Comparison of ENCODE assay signal across 14 cellular contexts in genomic region chr3:39143051-39143885, GRCh38. TPM values are rescaled to one million over a fixed set of nuclear protein-coding genes. Genes with fewer than 3 reads are reported as not detected.
DNase-seq lines count a peak whose midpoint lies in the region; ATAC-seq and TF ChIP-seq lines count a peak whose summit lies in the region.
"Had no signal": no experiment of that assay in that cellular context is flagged by ENCODE, and none has a peak within 500 bp of the region (broad histone marks: within the 10 kb centered on the region; RNA-seq: fewer than 3 reads in every experiment).

No MANE protein-coding gene starts in this region.

- H3K4me3 Mint-ChIP-seq in activated T-cell treated with anti-CD3 and anti-CD28 coated beads, Interleukin-2, amount 50 U/mL, for 72 hours: no peak overlapping the region
- H3K4me3 Mint-ChIP-seq in stimulated activated memory B cell treated with anti-CD40 and anti-IgM and Interleukin-4, amounts not matched to agents 10 μg/mL and 1 μg/mL and 100 μg/mL, for 72 hours: no peak overlapping the region
- H3K4me3 Mint-ChIP-seq: activated CD4-positive, alpha-beta T cell treated with anti-CD3 and anti-CD28 coated beads, Interleukin-2, amount 10 ng/mL, durations not matched to agents 24 days and 14 days; activated naive CD8-positive, alpha-beta T cell treated with anti-CD3 and anti-CD28 coated beads, Interleukin-2, amount 10 ng/mL, durations not matched to agents 7 days and 5 days; T-helper 1 cell treated with Interleukin-12 subunit alpha and Interleukin-12 subunit beta and Interleukin-4 antibody, amounts not matched to agents 30 μg/mL and 1 μg/mL, for 36 hours had no signal

- ATAC-seq in activated T-cell treated with anti-CD3 and anti-CD28 coated beads, Interleukin-2, amount 50 U/mL, for 72 hours (replicated peaks in 1 of 2): no peak
- ATAC-seq in stimulated activated memory B cell treated with anti-CD40 and anti-IgM and Interleukin-4, amounts not matched to agents 10 μg/mL and 1 μg/mL and 100 μg/mL, for 72 hours: no peak
- ATAC-seq in GM18867 (IDR thresholded peaks at IDR 0.05; ENCODE audit: unreplicated experiment): no peak

- H3K9me3 Mint-ChIP-seq in activated T-cell treated with anti-CD3 and anti-CD28 coated beads, Interleukin-2, amount 50 U/mL, for 72 hours: no peaks in the 10 kb centered on the region
- H3K9me3 Mint-ChIP-seq in stimulated activated memory B cell treated with anti-CD40 and anti-IgM and Interleukin-4, amounts not matched to agents 10 μg/mL and 1 μg/mL and 100 μg/mL, for 72 hours: no peaks in the 10 kb centered on the region
- H3K9me3 Mint-ChIP-seq: activated CD4-positive, alpha-beta T cell treated with anti-CD3 and anti-CD28 coated beads, Interleukin-2, amount 10 ng/mL, durations not matched to agents 24 days and 14 days; activated naive CD8-positive, alpha-beta T cell treated with anti-CD3 and anti-CD28 coated beads, Interleukin-2, amount 10 ng/mL, durations not matched to agents 7 days and 5 days; T-helper 1 cell treated with Interleukin-12 subunit alpha and Interleukin-12 subunit beta and Interleukin-4 antibody, amounts not matched to agents 30 μg/mL and 1 μg/mL, for 36 hours had no signal

- DNase-seq in activated T-cell treated with anti-CD3 and anti-CD28 coated beads, Interleukin-2, amount 50 U/mL, for 1 hour: peak; percentile 38
- DNase-seq in activated T-cell treated with anti-CD3 and anti-CD28 coated beads, Interleukin-2, amount 50 U/mL, for 72 hours: no peak
- DNase-seq in mesenteric fat pad (ENCODE audit: low spot score) (peak; percentile 77), SHP77 (lab: John Stamatoyannopoulos, UW) (no peak), NCI-H69 (lab: John Stamatoyannopoulos, UW) (no peak)
- DNase-seq: activated CD4-positive, alpha-beta T cell treated with anti-CD3 and anti-CD28 coated beads, Interleukin-2, amount 10 ng/mL, durations not matched to agents 24 days and 14 days; activated naive CD8-positive, alpha-beta T cell treated with anti-CD3 and anti-CD28 coated beads, Interleukin-2, amount 10 ng/mL, durations not matched to agents 7 days and 5 days; DMS153; NCI-H1436 had no signal

- H3K4me1 Mint-ChIP-seq in activated T-cell treated with anti-CD3 and anti-CD28 coated beads, Interleukin-2, amount 50 U/mL, for 72 hours (ENCODE audit: low read depth): peaks cover 67% of the 10 kb centered on the region
- peaks cover 79% of the 10 kb centered on the region for H3K4me1 Mint-ChIP-seq in stimulated activated memory B cell treated with anti-CD40 and anti-IgM and Interleukin-4, amounts not matched to agents 10 μg/mL and 1 μg/mL and 100 μg/mL, for 72 hours

- H3K27ac Mint-ChIP-seq in activated T-cell treated with anti-CD3 and anti-CD28 coated beads, Interleukin-2, amount 50 U/mL, for 72 hours: no peak overlapping the region
- H3K27ac Mint-ChIP-seq in stimulated activated memory B cell treated with anti-CD40 and anti-IgM and Interleukin-4, amounts not matched to agents 10 μg/mL and 1 μg/mL and 100 μg/mL, for 72 hours: peak overlapping the region; percentile 77
- H3K27ac Mint-ChIP-seq: activated CD4-positive, alpha-beta T cell treated with anti-CD3 and anti-CD28 coated beads, Interleukin-2, amount 10 ng/mL, durations not matched to agents 24 days and 14 days; activated naive CD8-positive, alpha-beta T cell treated with anti-CD3 and anti-CD28 coated beads, Interleukin-2, amount 10 ng/mL, durations not matched to agents 7 days and 5 days; T-helper 1 cell treated with Interleukin-12 subunit alpha and Interleukin-12 subunit beta and Interleukin-4 antibody, amounts not matched to agents 30 μg/mL and 1 μg/mL, for 36 hours had no signal

- H3K36me3 Mint-ChIP-seq in activated T-cell treated with anti-CD3 and anti-CD28 coated beads, Interleukin-2, amount 50 U/mL, for 72 hours (ENCODE audit: insufficient read depth in 2 of 2): peaks cover 15 to 33% of the 10 kb centered on the region in 2 donors
- H3K36me3 Mint-ChIP-seq in stimulated activated memory B cell treated with anti-CD40 and anti-IgM and Interleukin-4, amounts not matched to agents 10 μg/mL and 1 μg/mL and 100 μg/mL, for 72 hours: peaks cover 49% of the 10 kb centered on the region

- peak overlapping the region; percentile 99 for H3K27ac ChIP-seq in VCaP

- H3K27me3 Mint-ChIP-seq in activated T-cell treated with anti-CD3 and anti-CD28 coated beads, Interleukin-2, amount 50 U/mL, for 72 hours (ENCODE audit: low read depth): no peaks in the 10 kb centered on the region
- H3K27me3 Mint-ChIP-seq in stimulated activated memory B cell treated with anti-CD40 and anti-IgM and Interleukin-4, amounts not matched to agents 10 μg/mL and 1 μg/mL and 100 μg/mL, for 72 hours: no peaks in the 10 kb centered on the region
- H3K27me3 Mint-ChIP-seq: activated CD4-positive, alpha-beta T cell treated with anti-CD3 and anti-CD28 coated beads, Interleukin-2, amount 10 ng/mL, durations not matched to agents 24 days and 14 days; activated naive CD8-positive, alpha-beta T cell treated with anti-CD3 and anti-CD28 coated beads, Interleukin-2, amount 10 ng/mL, durations not matched to agents 7 days and 5 days had no signal

- TF ChIP-seq CTCF in VCaP (conservative IDR thresholded peaks at IDR 0.05): no peak

RNA-seq across cellular contexts. Expression of gene CSRNP1, which starts 10.1 kb away (rescaled TPM):
- total RNA-seq in activated T-cell treated with anti-CD3 and anti-CD28 coated beads, Interleukin-2, amount 50 U/mL, for 72 hours: 10 to 100 TPM; 68.7 to 81.3 TPM
- total RNA-seq in mesenteric fat pad: 130 TPM

RNA-seq across cellular contexts. Expression of gene TTC21A, which starts 35.8 kb away (rescaled TPM):
- 1 to 10 TPM; 2.0 to 2.2 TPM for total RNA-seq in activated T-cell treated with anti-CD3 and anti-CD28 coated beads, Interleukin-2, amount 50 U/mL, for 72 hours
- total RNA-seq in mesenteric fat pad: 3.1 TPM

RNA-seq across cellular contexts. Expression of gene GORASP1, which starts 35.8 kb away (rescaled TPM):
- 10 to 100 TPM; 20.0 to 24.5 TPM for total RNA-seq in activated T-cell treated with anti-CD3 and anti-CD28 coated beads, Interleukin-2, amount 50 U/mL, for 72 hours
- total RNA-seq in mesenteric fat pad: 58.7 TPM

RNA-seq across cellular contexts. Expression of gene XIRP1, which starts 49.1 kb away (rescaled TPM):
- under 1 TPM; 0.09 to 0.10 TPM for total RNA-seq in activated T-cell treated with anti-CD3 and anti-CD28 coated beads, Interleukin-2, amount 50 U/mL, for 72 hours
- total RNA-seq in mesenteric fat pad: 0.10 TPM
- total RNA-seq: activated naive CD8-positive, alpha-beta T cell treated with anti-CD3 and anti-CD28 coated beads, Interleukin-2, amount 10 ng/mL, durations not matched to agents 7 days and 5 days; NCI-H460 had no signal

Comparison
In these comparisons a context has a peak if more than half of its experiments do, and no peak if none do; other contexts are left out.
1. DNase-seq: peak in activated T-cell treated with anti-CD3 and anti-CD28 coated beads, Interleukin-2, amount 50 U/mL, for 1 hour (single experiment) and mesenteric fat pad (single experiment); none in activated T-cell treated with anti-CD3 and anti-CD28 coated beads, Interleukin-2, amount 50 U/mL, for 72 hours (0 of 2), SHP77 (0 of 2) and NCI-H69 (single experiment).